ENCODE assay signal across 33 cellular contexts in genomic region chr5:54415147-54415546, GRCh38. TPM values are rescaled to one million over a fixed set of nuclear protein-coding genes. Genes with fewer than 3 reads are reported as not detected.
"Had no signal": no experiment of that assay in that cellular context is flagged by ENCODE, and none has a peak within 500 bp of the region (broad histone marks: within the 10 kb centered on the region; RNA-seq: fewer than 3 reads in every experiment).

No MANE protein-coding gene starts in this region.

- H3K4me3 ChIP-seq: esophagus squamous epithelium, prostate gland, skin epidermis, stomach, tibial nerve had no signal

- H3K4me1 ChIP-seq: prostate gland, stomach, tibial nerve had no signal

- H3K27me3 ChIP-seq: esophagus squamous epithelium, tibial nerve had no signal

- H3K9me3 ChIP-seq: esophagus squamous epithelium, neutrophil, prostate gland, stomach, tibial nerve had no signal

- ATAC-seq: activated CD4-positive, CD25-positive, alpha-beta regulatory T cell treated with anti-CD3 and anti-CD28 coated beads, Interleukin-2, amount 50 U/mL, for 24 hours; sciatic nerve; stimulated activated naive B cell treated with anti-CD40 and anti-IgM and Interleukin-4, amounts not matched to agents 10 μg/mL and 1 μg/mL and 100 μg/mL, for 72 hours had no signal

- H3K27ac ChIP-seq: esophagus squamous epithelium, neutrophil, prostate gland, stomach, tibial nerve, WERI-Rb-1 had no signal

- FAIRE-seq: endothelial cell of umbilical vein, frontal cortex, islet of Langerhans, TTC549, urothelium cell line had no signal

- DNase-seq: activated CD4-positive, alpha-beta memory T cell treated with anti-CD3 and anti-CD28 coated beads for 36 hours; activated CD4-positive, alpha-beta T cell treated with anti-CD3 and anti-CD28 coated beads, Interleukin-2, amount 10 ng/mL, durations not matched to agents 24 days and 14 days; activated CD8-positive, alpha-beta memory T cell treated with anti-CD3 and anti-CD28 coated beads, Interleukin-2, amount 50 U/mL, for 4 hours; activated gamma-delta T cell; activated naive CD4-positive, alpha-beta T cell treated with anti-CD3 and anti-CD28 coated beads, Interleukin-2, amount 10 ng/mL, durations not matched to agents 7 days and 5 days; activated T-cell treated with anti-CD3 and anti-CD28 coated beads, Interleukin-2, amount 50 U/mL, for 1 hour; central memory CD4-positive, alpha-beta T cell; esophagus squamous epithelium; glutamatergic neuron; naive B cell; nephron progenitor cell; retina; stimulated activated CD4-positive, alpha-beta T cell treated with anti-CD3 and anti-CD28 coated beads, Interleukin-1b, Interleukin-23, amount 100 ng/mL, for 48 hours; stimulated activated naive B cell treated with anti-CD40 and anti-IgM and Interleukin-4, amounts not matched to agents 10 μg/mL and 1 μg/mL and 100 μg/mL, for 72 hours; stomach; SW 1271; T-helper 9 cell; WERI-Rb-1 had no signal

- H3K36me3 ChIP-seq: esophagus squamous epithelium, neutrophil, prostate gland, stomach, tibial nerve, WERI-Rb-1 had no signal

RNA-seq across cellular contexts. Expression of gene HSPB3, which starts 40.4 kb away (rescaled TPM):
- total RNA-seq: activated CD4-positive, alpha-beta memory T cell treated with anti-CD3 and anti-CD28 coated beads for 36 hours; activated CD4-positive, alpha-beta T cell treated with anti-CD3 and anti-CD28 coated beads, Interleukin-2, amount 10 ng/mL, durations not matched to agents 24 days and 14 days; activated CD8-positive, alpha-beta memory T cell treated with anti-CD3 and anti-CD28 coated beads for 36 hours; activated T-helper 1 cell treated with anti-CD3 and anti-CD28 coated beads, Interleukin-12 subunit alpha, Interleukin-12 subunit beta, Interleukin-2, Interleukin-4 antibody, amounts not matched to agents 30 ng/mL and 10 ng/mL and 1 ng/mL, durations not matched to agents 14 hours and 24 hours and 36 hours; endothelial cell of umbilical vein; mammary epithelial cell; osteocyte; sciatic nerve had no signal
